In the genomic region with DNA sequence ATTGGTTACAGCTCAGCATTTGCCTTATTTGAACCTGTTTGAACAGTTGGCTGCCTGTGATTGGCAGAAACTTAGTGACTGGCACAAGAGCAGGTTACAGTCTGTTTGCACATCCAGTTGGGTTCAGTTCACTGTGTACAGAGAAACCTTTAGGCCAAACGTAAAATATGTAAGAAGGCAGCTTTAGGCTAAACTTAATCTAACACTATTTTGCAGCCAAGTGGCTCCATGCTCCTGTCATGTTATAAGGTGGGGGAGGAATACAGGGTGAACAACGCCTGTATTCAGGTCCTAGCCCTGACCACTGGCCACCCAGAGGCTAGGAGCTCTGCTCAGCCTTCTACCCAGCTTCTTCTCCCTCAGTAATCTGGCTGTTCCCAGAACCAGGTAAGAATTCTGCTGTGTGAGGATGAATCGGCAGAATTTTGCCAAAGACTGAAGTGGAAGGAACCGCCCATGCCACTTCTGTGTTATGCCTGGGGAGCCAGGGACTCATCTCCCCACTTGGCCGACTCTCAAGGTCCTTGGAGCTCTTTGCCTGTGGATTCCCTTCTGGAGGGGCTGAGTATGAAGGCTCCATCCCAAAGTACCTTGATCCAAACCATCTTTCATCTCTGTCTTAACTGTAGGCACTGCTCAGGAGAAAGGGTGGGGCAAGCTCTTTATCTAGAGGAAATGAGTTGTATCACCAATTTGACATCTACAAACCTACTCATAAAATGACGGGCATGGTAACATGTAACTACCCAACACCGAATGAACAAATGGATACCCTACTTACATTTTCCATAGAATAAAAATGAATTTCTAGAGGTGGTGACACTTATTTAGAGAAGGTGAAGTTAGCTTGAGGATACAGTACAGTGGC, we compare ENCODE assay signal across 21 cellular contexts.
A peak's percentile ranks its signal among the peaks of the same experiment; 100 is the strongest.
DNase-seq lines count a peak whose midpoint lies in the region; ATAC-seq and TF ChIP-seq lines count a peak whose summit lies in the region.
"Had no signal": no experiment of that assay in that cellular context is flagged by ENCODE, and none has a peak within 500 bp of the region (broad histone marks: within the 10 kb centered on the region; RNA-seq: fewer than 3 reads in every experiment).

No MANE protein-coding gene starts in this region.

- H2BK120ac ChIP-seq in mesendoderm (ENCODE audit: low read depth, low read length): no peak overlapping the region

- H3K27ac ChIP-seq in mesendoderm (ENCODE audit: low read depth, low read length) (no peak overlapping the region), sigmoid colon (no peak overlapping the region)
- H3K27ac ChIP-seq: coronary artery, neural progenitor cell, transverse colon had no signal

- no peak overlapping the region for H4K8ac ChIP-seq in mesendoderm (ENCODE audit: low read depth, low read length)

- TF ChIP-seq EP300 in sigmoid colon (IDR thresholded peaks at IDR 0.05): no peak

- H2BK5ac ChIP-seq in mesendoderm (ENCODE audit: low read length): no peak overlapping the region

- no peak overlapping the region for H3K9ac ChIP-seq in mesendoderm (ENCODE audit: low read length)
- H3K9ac ChIP-seq: neural progenitor cell had no signal

- H3K27ac Mint-ChIP-seq in activated CD8-positive, alpha-beta T cell treated with anti-CD3 and anti-CD28 coated beads for 36 hours: peak overlapping the region; percentile 57
- no peak overlapping the region for H3K27ac Mint-ChIP-seq in activated CD8-positive, alpha-beta T cell treated with anti-CD3 and anti-CD28 coated beads, Interleukin-2, amount 10 ng/mL, durations not matched to agents 7 days and 5 days
- H3K27ac Mint-ChIP-seq in activated T-helper 17 cell treated with anti-CD3 and anti-CD28 coated beads, Interleukin-2, amount 50 U/mL, for 72 hours: no peak overlapping the region
- H3K27ac Mint-ChIP-seq: brain; CD4-positive, alpha-beta T cell; neural progenitor cell had no signal

- H3K9me3 ChIP-seq in sigmoid colon: peaks cover 0 to 3% (median 0%) of the 10 kb centered on the region in 4 donors
- H3K9me3 ChIP-seq: HAP-1 had no signal

- no peak for DNase-seq in activated CD8-positive, alpha-beta T cell treated with anti-CD3 and anti-CD28 coated beads for 36 hours
- DNase-seq in activated CD8-positive, alpha-beta T cell treated with anti-CD3 and anti-CD28 coated beads, Interleukin-2, amount 10 ng/mL, durations not matched to agents 7 days and 5 days: no peak
- DNase-seq in DMS53 treated with DMSO at 0.1 percent for 48 hours (lab: John Stamatoyannopoulos, UW; ENCODE audit: unreplicated experiment) (peak; percentile 13), mesendoderm (peak; percentile 31), GM19238 (ENCODE audit: insufficient read length, low spot score) (no peak), sigmoid colon (no peak), NK-92 (lab: John Stamatoyannopoulos, UW; ENCODE audit: unreplicated experiment) (no peak)
- DNase-seq: activated CD4-positive, alpha-beta T cell treated with anti-CD3 and anti-CD28 coated beads for 1 hour; activated naive CD4-positive, alpha-beta T cell treated with anti-CD3 and anti-CD28 coated beads, Interleukin-2, amount 50 U/mL, for 16 hours; CD4-positive, alpha-beta T cell; DND-41; foreskin melanocyte; NCI-H2029 treated with DMSO at 0.1 percent for 48 hours; NCI-H524; T-helper 2 cell; transverse colon had no signal

- H3K79me1 ChIP-seq in mesendoderm (ENCODE audit: low read length): no peaks in the 10 kb centered on the region

- peak; percentile 37 for ATAC-seq in activated CD8-positive, alpha-beta T cell treated with anti-CD3 and anti-CD28 coated beads for 36 hours
- no peak for ATAC-seq in activated CD8-positive, alpha-beta T cell treated with anti-CD3 and anti-CD28 coated beads, Interleukin-2, amount 10 ng/mL, durations not matched to agents 7 days and 5 days
- ATAC-seq in activated T-helper 17 cell treated with anti-CD3 and anti-CD28 coated beads, Interleukin-2, amount 50 U/mL, for 72 hours (replicated peaks): peak; percentile 56

- H4K5ac ChIP-seq in mesendoderm (ENCODE audit: low read length): no peak overlapping the region

- H3K27me3 ChIP-seq in mesendoderm (ENCODE audit: insufficient read depth, low read length, poor library complexity) (no peaks in the 10 kb centered on the region), sigmoid colon (no peaks in the 10 kb centered on the region)
- H3K27me3 ChIP-seq: neural progenitor cell, transverse colon had no signal

- H3K4me3 ChIP-seq in mesendoderm (ENCODE audit: low read length) (no peak overlapping the region), sigmoid colon (no peak overlapping the region)
- H3K4me3 ChIP-seq: coronary artery, HAP-1, neural progenitor cell, transverse colon had no signal

- peaks cover 22% of the 10 kb centered on the region for H3K27me3 Mint-ChIP-seq in activated CD8-positive, alpha-beta T cell treated with anti-CD3 and anti-CD28 coated beads for 36 hours
- H3K27me3 Mint-ChIP-seq in activated CD8-positive, alpha-beta T cell treated with anti-CD3 and anti-CD28 coated beads, Interleukin-2, amount 10 ng/mL, durations not matched to agents 7 days and 5 days (ENCODE audit: low read depth): peaks cover 8% of the 10 kb centered on the region
- no peaks in the 10 kb centered on the region for H3K27me3 Mint-ChIP-seq in activated T-helper 17 cell treated with anti-CD3 and anti-CD28 coated beads, Interleukin-2, amount 50 U/mL, for 72 hours

- H2AK5ac ChIP-seq in mesendoderm (ENCODE audit: low read length): no peak overlapping the region

- H3K36me3 Mint-ChIP-seq in activated CD8-positive, alpha-beta T cell treated with anti-CD3 and anti-CD28 coated beads for 36 hours (ENCODE audit: low read depth): peaks cover 8% of the 10 kb centered on the region
- peaks cover 2% of the 10 kb centered on the region for H3K36me3 Mint-ChIP-seq in activated CD8-positive, alpha-beta T cell treated with anti-CD3 and anti-CD28 coated beads, Interleukin-2, amount 10 ng/mL, durations not matched to agents 7 days and 5 days (ENCODE audit: low read depth)
- H3K36me3 Mint-ChIP-seq in activated T-helper 17 cell treated with anti-CD3 and anti-CD28 coated beads, Interleukin-2, amount 50 U/mL, for 72 hours (ENCODE audit: low read depth): no peaks in the 10 kb centered on the region
- H3K36me3 Mint-ChIP-seq: brain, neural progenitor cell had no signal

- no peaks in the 10 kb centered on the region for H3K79me2 ChIP-seq in mesendoderm (ENCODE audit: control insufficient read depth, insufficient read depth, low read length)

- peaks cover 23% of the 10 kb centered on the region for H3K9me3 Mint-ChIP-seq in activated CD8-positive, alpha-beta T cell treated with anti-CD3 and anti-CD28 coated beads for 36 hours
- peaks cover 29% of the 10 kb centered on the region for H3K9me3 Mint-ChIP-seq in activated CD8-positive, alpha-beta T cell treated with anti-CD3 and anti-CD28 coated beads, Interleukin-2, amount 10 ng/mL, durations not matched to agents 7 days and 5 days (ENCODE audit: insufficient read depth)
- peaks cover 3% of the 10 kb centered on the region for H3K9me3 Mint-ChIP-seq in activated T-helper 17 cell treated with anti-CD3 and anti-CD28 coated beads, Interleukin-2, amount 50 U/mL, for 72 hours

- H3K4me1 ChIP-seq in mesendoderm (ENCODE audit: control insufficient read depth, low read depth, low read length) (no peaks in the 10 kb centered on the region), sigmoid colon (no peaks in the 10 kb centered on the region)
- H3K4me1 ChIP-seq: HAP-1, neural progenitor cell, transverse colon had no signal

- TF ChIP-seq POLR2A in sigmoid colon (IDR thresholded peaks at IDR 0.05): no peak

- no peak overlapping the region for H3K4ac ChIP-seq in mesendoderm (ENCODE audit: low read depth, low read length)

- peaks cover 12% of the 10 kb centered on the region for H3K4me1 Mint-ChIP-seq in activated CD8-positive, alpha-beta T cell treated with anti-CD3 and anti-CD28 coated beads for 36 hours (ENCODE audit: low read depth)
- no peaks in the 10 kb centered on the region for H3K4me1 Mint-ChIP-seq in activated CD8-positive, alpha-beta T cell treated with anti-CD3 and anti-CD28 coated beads, Interleukin-2, amount 10 ng/mL, durations not matched to agents 7 days and 5 days (ENCODE audit: low read depth)
- H3K4me1 Mint-ChIP-seq in activated T-helper 17 cell treated with anti-CD3 and anti-CD28 coated beads, Interleukin-2, amount 50 U/mL, for 72 hours: no peaks in the 10 kb centered on the region
- H3K4me1 Mint-ChIP-seq: brain, neural progenitor cell had no signal

- no peak overlapping the region for H3K4me2 ChIP-seq in mesendoderm (ENCODE audit: low read length)
- H3K4me2 ChIP-seq: neural progenitor cell had no signal

- POLR2A ChIA-PET in activated CD8-positive, alpha-beta T cell treated with anti-CD3 and anti-CD28 coated beads for 36 hours (lab: Charles Lee): interaction anchor here (0.6 to 0.7 kb wide), 2 partner anchors 88 to 272 kb away, joined by 3 to 4 read pairs; no protein-coding TSS in a partner anchor
- POLR2A ChIA-PET in activated CD8-positive, alpha-beta T cell treated with anti-CD3 and anti-CD28 coated beads, Interleukin-2, amount 10 ng/mL, durations not matched to agents 7 days and 5 days (lab: Charles Lee): no interaction called here

- CTCF ChIA-PET in activated CD8-positive, alpha-beta T cell treated with anti-CD3 and anti-CD28 coated beads for 36 hours (lab: Charles Lee): interaction anchor here (0.7 to 2.8 kb wide), 5 partner anchors 9 to 199 kb away, joined by 3 to 18 read pairs (median 3); no protein-coding TSS in a partner anchor
- CTCF ChIA-PET in activated CD8-positive, alpha-beta T cell treated with anti-CD3 and anti-CD28 coated beads, Interleukin-2, amount 10 ng/mL, durations not matched to agents 7 days and 5 days (lab: Charles Lee): interaction anchor here (1.0 to 1.3 kb wide), 3 partner anchors 13 to 272 kb away, joined by 3 to 6 read pairs (median 3); no protein-coding TSS in a partner anchor

- intact Hi-C loops in activated CD8-positive, alpha-beta T cell treated with anti-CD3 and anti-CD28 coated beads for 36 hours (cut with micrococcal nuclease): no loop called here
- intact Hi-C loops in sigmoid colon (cut with DNase I): no loop called here

- WGBS in mesendoderm (ENCODE audit: extremely low coverage, insufficient coverage, low lambda C conversion rate): no CpG with 5 or more reads among the region's 7 CpGs
- WGBS in sigmoid colon, 2 donors: 73 to 82% methylated on average over 7 of the region's 7 CpGs

- H3K56ac ChIP-seq in mesendoderm (ENCODE audit: low read length): no peak overlapping the region

- H3K23ac ChIP-seq in mesendoderm (ENCODE audit: low read length): no peak overlapping the region

- H3K4me3 Mint-ChIP-seq in activated CD8-positive, alpha-beta T cell treated with anti-CD3 and anti-CD28 coated beads for 36 hours: no peak overlapping the region
- H3K4me3 Mint-ChIP-seq in activated CD8-positive, alpha-beta T cell treated with anti-CD3 and anti-CD28 coated beads, Interleukin-2, amount 10 ng/mL, durations not matched to agents 7 days and 5 days: no peak overlapping the region
- H3K4me3 Mint-ChIP-seq in activated T-helper 17 cell treated with anti-CD3 and anti-CD28 coated beads, Interleukin-2, amount 50 U/mL, for 72 hours: no peak overlapping the region
- H3K4me3 Mint-ChIP-seq: brain; CD4-positive, alpha-beta T cell; neural progenitor cell had no signal

- TF ChIP-seq CTCF in activated CD8-positive, alpha-beta T cell treated with anti-CD3 and anti-CD28 coated beads for 36 hours (IDR thresholded peaks at IDR 0.05): no peak
- TF ChIP-seq CTCF in sigmoid colon (IDR thresholded peaks at IDR 0.05): no peak

- H2BK15ac ChIP-seq in mesendoderm (replicated peaks; ENCODE audit: low read depth): no peak overlapping the region

- H3K18ac ChIP-seq in mesendoderm (ENCODE audit: low read length): no peak overlapping the region

- H3K36me3 ChIP-seq in mesendoderm (ENCODE audit: control insufficient read depth, insufficient read depth, low read length) (no peaks in the 10 kb centered on the region), sigmoid colon (no peaks in the 10 kb centered on the region)
- H3K36me3 ChIP-seq: HAP-1, neural progenitor cell, transverse colon had no signal

Comparison
In these comparisons a context has a peak if more than half of its experiments do, and no peak if none do; other contexts are left out.
1. DNase-seq: peak in DMS53 treated with DMSO at 0.1 percent for 48 hours (single experiment) and mesendoderm (single experiment); none in activated CD8-positive, alpha-beta T cell treated with anti-CD3 and anti-CD28 coated beads for 36 hours (single experiment), activated CD8-positive, alpha-beta T cell treated with anti-CD3 and anti-CD28 coated beads, Interleukin-2, amount 10 ng/mL, durations not matched to agents 7 days and 5 days (single experiment), GM19238 (single experiment), sigmoid colon (single experiment) and NK-92 (single experiment).